13 cellular contexts compared by ENCODE assay signal in the genomic region with DNA sequence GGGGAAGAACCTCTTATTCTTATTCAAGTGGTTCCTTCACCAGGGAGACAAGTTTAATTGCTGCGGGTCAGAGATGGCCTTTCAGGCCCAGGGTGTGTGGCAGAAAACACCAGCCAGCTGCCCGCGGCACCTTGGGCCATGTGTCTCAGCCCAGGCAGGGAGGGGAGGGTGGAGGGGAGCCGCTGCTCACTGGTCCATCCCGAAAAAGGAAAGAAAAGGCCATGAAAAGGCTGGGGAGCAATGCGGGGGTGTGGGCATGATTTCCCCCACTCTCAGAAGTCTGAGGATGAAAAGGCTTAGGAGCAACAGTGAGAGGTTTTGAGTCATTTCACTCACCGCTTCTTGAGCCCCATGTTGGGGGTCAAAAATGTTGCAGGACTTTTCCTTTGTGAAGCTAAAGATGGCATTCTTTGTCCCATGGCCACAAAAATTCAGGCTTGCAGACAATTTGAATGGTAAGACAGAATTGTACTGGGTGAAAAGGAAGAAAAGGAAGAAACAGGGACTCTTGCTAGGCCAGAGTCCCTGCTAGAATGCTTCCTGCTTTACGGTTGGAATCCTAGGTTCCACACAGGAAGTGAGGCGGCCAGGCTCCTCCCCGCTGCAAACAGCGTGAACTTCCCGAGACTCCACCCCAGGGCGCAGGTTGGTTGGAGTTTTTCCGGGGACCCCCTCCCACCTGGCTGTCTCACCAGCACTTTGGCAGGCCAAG. TPM values are rescaled to one million over a fixed set of nuclear protein-coding genes. Genes with fewer than 3 reads are reported as not detected.
DNase-seq lines count a peak whose midpoint lies in the region; ATAC-seq, FAIRE-seq and TF ChIP-seq lines count a peak whose summit lies in the region.
"Had no signal": no experiment of that assay in that cellular context is flagged by ENCODE, and none has a peak within 500 bp of the region (broad histone marks: within the 10 kb centered on the region; RNA-seq: fewer than 3 reads in every experiment).

No MANE protein-coding gene starts in this region.

- CTCF ChIA-PET in H1 (lab: Charles Lee; ENCODE audit: partially characterized antibody) (interaction anchor here (1.3 to 1.9 kb wide), 3 partner anchors 12 to 144 kb away, joined by 5 to 7 read pairs (median 6); no protein-coding TSS in a partner anchor), HEK293T (lab: Yijun Ruan, JAX) (no interaction called here)

- H2BK20ac ChIP-seq in H1 (ENCODE audit: low read length): 0 out of 2 replicates have a peak overlapping the region, but pooled peaks have one; percentile 43

- peak overlapping the region; percentile 89; the same call in 1 of the 2 replicates for H4K8ac ChIP-seq in H1 (ENCODE audit: extremely low read depth, insufficient read depth, low read length)

- TF ChIP-seq CTCF in H1 (IDR thresholded peaks at IDR 0.05; ENCODE audit: control extremely low read depth in 1 of 3, insufficient read depth in 1 of 3, low read depth in 1 of 3, low read length in 3 of 3): no peak
- TF ChIP-seq CTCF in lung (IDR thresholded peaks at IDR 0.05; ENCODE audit: control extremely low read depth, extremely low read depth): no peak

- no peaks in the 10 kb centered on the region for H3K4me1 ChIP-seq in Karpas-422 (ENCODE audit: low read length)
- H3K4me1 ChIP-seq in H1 (replicated peaks in 1 of 4; ENCODE audit: control insufficient read depth in 3 of 4, insufficient read depth in 4 of 4, low read length in 3 of 4): peaks cover 3 to 9% (median 5%) of the 10 kb centered on the region in 4 experiments; a peak in 6 of 7 replicates
- no peaks in the 10 kb centered on the region for H3K4me1 ChIP-seq in lung (ENCODE audit: control insufficient read depth in 2 of 2, insufficient read depth in 2 of 2, low read length in 2 of 2)

- peak; percentile 57 for FAIRE-seq in H1 (lab: Jason Lieb, UNC)

- ATAC-seq in lung (ENCODE audit: insufficient read depth, low FRiP score): peak; percentile 55
- ATAC-seq in GM21390 (IDR thresholded peaks at IDR 0.05; ENCODE audit: unreplicated experiment): no peak
- ATAC-seq: right cardiac atrium had no signal

- 0 out of 2 replicates have a peak overlapping the region, but pooled peaks have one; percentile 13 for H3K9ac ChIP-seq in Karpas-422 (ENCODE audit: low read length)
- H3K9ac ChIP-seq in H1 (replicated peaks in 1 of 4; ENCODE audit: extremely low read depth in 1 of 4, low read depth in 3 of 4, low read length in 3 of 4): peak overlapping the region in 1 of 4 experiments; percentile 74; a peak in 1 of 7 replicates

- H4K5ac ChIP-seq in H1 (ENCODE audit: insufficient read length, low read depth, low read length): peak overlapping the region; percentile 53

- peak overlapping the region; percentile 73; the same call in 1 of the 2 replicates for H2BK5ac ChIP-seq in H1 (ENCODE audit: low read depth, low read length)

- H3K23ac ChIP-seq in H1 (ENCODE audit: insufficient read length): no peak overlapping the region

- peak overlapping the region; percentile 88; the same call in 1 of the 2 replicates for H2BK12ac ChIP-seq in H1 (ENCODE audit: low read depth, low read length)

- peak overlapping the region; percentile 94 for H3K18ac ChIP-seq in H1 (ENCODE audit: extremely low read depth, low read length)

- no peaks in the 10 kb centered on the region for H3K23me2 ChIP-seq in H1 (ENCODE audit: low read depth, low read length)

- H4K20me1 ChIP-seq in Karpas-422 (ENCODE audit: insufficient read depth, low read depth, low read length) (no peaks in the 10 kb centered on the region), H1 (replicated peaks in 1 of 2; ENCODE audit: control insufficient read depth in 1 of 2, insufficient read depth in 2 of 2, low read length in 2 of 2) (no peaks in the 10 kb centered on the region)

- H3K56ac ChIP-seq in H1 (replicated peaks; ENCODE audit: insufficient read length, low read depth, low read length): no peak overlapping the region

- H3K27ac ChIP-seq in Karpas-422 (ENCODE audit: low read length): no peak overlapping the region
- H3K27ac ChIP-seq in H1 (ENCODE audit: low read depth, low read length): peak overlapping the region; percentile 59; the same call in 1 of the 2 replicates
- H3K27ac ChIP-seq in lung (ENCODE audit: low read depth in 1 of 2, low read length in 1 of 2): peak overlapping the region in 1 of 2 donors; percentile 38

- H3K4me2 ChIP-seq in Karpas-422 (ENCODE audit: low read depth, low read length, poor library complexity, severe bottlenecking) (peak overlapping the region; percentile 29), H1 (ENCODE audit: insufficient read depth in 1 of 2, low read depth in 2 of 2, low read length in 2 of 2) (peak overlapping the region; percentile 60 to 80)

- H2BK15ac ChIP-seq in H1 (ENCODE audit: low read length): no peak overlapping the region

- H3K9me3 ChIP-seq in Karpas-422 (ENCODE audit: low read length) (no peaks in the 10 kb centered on the region), H1 (ENCODE audit: insufficient read depth in 2 of 2, low read depth in 1 of 2, low read length in 1 of 2) (peaks cover 6 to 8% of the 10 kb centered on the region in 2 experiments; a peak in 2 of 4 replicates), lung (ENCODE audit: control insufficient read depth in 2 of 2, insufficient read depth in 1 of 2, low read length in 1 of 2) (peaks cover 2 to 6% of the 10 kb centered on the region in 2 donors)

- 0 out of 2 replicates have a peak overlapping the region, but pooled peaks have one; percentile 19 for H3K4me3 ChIP-seq in Karpas-422 (ENCODE audit: low read length)
- H3K4me3 ChIP-seq in H1 (ENCODE audit: extremely low read depth in 1 of 4, insufficient read depth in 2 of 4, low read depth in 3 of 4, low read length in 4 of 4): peak overlapping the region; percentile 33 to 60 (median 44)
- H3K4me3 ChIP-seq in lung: no peak overlapping the region

- TF ChIP-seq EP300 in H1 (IDR thresholded peaks at IDR 0.05; ENCODE audit: borderline replicate concordance in 1 of 2, low read depth in 2 of 2, low read length in 2 of 2): no peak

- H3K27me3 ChIP-seq in Karpas-422 (ENCODE audit: low read length) (no peaks in the 10 kb centered on the region), H1 (replicated peaks in 1 of 4; ENCODE audit: control insufficient read depth in 3 of 4, extremely low read depth in 1 of 4, insufficient read depth in 3 of 4, low read length in 3 of 4) (no peaks in the 10 kb centered on the region), lung (ENCODE audit: control insufficient read depth, insufficient read depth) (no peaks in the 10 kb centered on the region)

- no peak for TF ChIP-seq RAD21 in H1 (IDR thresholded peaks at IDR 0.05 in 1 of 2, conservative IDR thresholded peaks at IDR 0.05 in 1 of 2; ENCODE audit: low read depth in 2 of 2, low read length in 2 of 2)

- peak overlapping the region; percentile 69 for H4K91ac ChIP-seq in H1 (replicated peaks; ENCODE audit: insufficient read length, low read length)

- no peak overlapping the region for H2AFZ ChIP-seq in Karpas-422 (ENCODE audit: low read length)
- no peak overlapping the region for H2AFZ ChIP-seq in H1 (ENCODE audit: low read length)

- no peak overlapping the region for H2AK5ac ChIP-seq in H1 (ENCODE audit: low read depth, low read length)

- POLR2A ChIA-PET in H1 (lab: Charles Lee; ENCODE audit: partially characterized antibody) (interaction anchor here (1.2 to 1.9 kb wide), 2 partner anchors 18 to 73 kb away, joined by 4 read pairs; partner anchors contain the start of genes FAM47E and STBD1), HEK293T (lab: Yijun Ruan, JAX) (no interaction called here)

- 49% methylated on average over 14 of the region's 14 CpGs; no CpG with 5 or more reads in 1 of the 2 experiments for WGBS in H1 (ENCODE audit: extremely low coverage in 1 of 2, insufficient coverage in 1 of 2, insufficient read length in 1 of 2, insufficient replicate concordance in 2 of 2, low coverage in 1 of 2, low lambda C conversion rate in 2 of 2, missing lambda C conversion rate in 1 of 2), 2 experiments
- WGBS in lung, 2 donors: 78 to 89% methylated on average over 14 of the region's 14 CpGs

- DNase-seq in CMK (ENCODE audit: low read depth) (peak; percentile 45), Karpas-422 (no peak), H1 (ENCODE audit: low read depth in 1 of 2, low spot score in 2 of 2) (peak in 1 of 2 experiments; percentile 66), lung (ENCODE audit: low spot score) (peak; percentile 52), HPDE6-E6E7 (ENCODE audit: extremely low spot score) (no peak), HEK293T (ENCODE audit: extremely low spot score) (no peak), MV-4-11 (lab: John Stamatoyannopoulos, UW) (no peak)
- DNase-seq: activated CD4-positive, alpha-beta T cell treated with anti-CD3 and anti-CD28 coated beads, Interleukin-2, amount 10 ng/mL, durations not matched to agents 24 days and 14 days; activated effector memory CD4-positive, alpha-beta T cell treated with anti-CD3 and anti-CD28 coated beads, Interleukin-2, amount 50 U/mL, for 16 hours; AML-193; NCI-H446 had no signal

- H3K36me3 ChIP-seq in Karpas-422 (ENCODE audit: insufficient read depth, low read length) (no peaks in the 10 kb centered on the region), H1 (ENCODE audit: control insufficient read depth in 2 of 4, insufficient read depth in 4 of 4, low read length in 3 of 4) (peaks cover 0 to 18% (median 0%) of the 10 kb centered on the region in 4 experiments; a peak in 3 of 8 replicates), lung (ENCODE audit: control insufficient read depth in 2 of 2, insufficient read depth in 2 of 2, low read length in 2 of 2) (no peaks in the 10 kb centered on the region)

- H2BK120ac ChIP-seq in H1 (replicated peaks; ENCODE audit: low read depth, low read length): peak overlapping the region; percentile 64

- no peaks in the 10 kb centered on the region for H3K79me1 ChIP-seq in H1 (ENCODE audit: low read depth, low read length)

- H3K9me2 ChIP-seq in Karpas-422 (replicated peaks; ENCODE audit: insufficient read depth, low read length): no peaks in the 10 kb centered on the region

- H3K14ac ChIP-seq in H1 (ENCODE audit: insufficient read length): no peak overlapping the region

- H3K79me2 ChIP-seq in Karpas-422 (ENCODE audit: low read length) (no peaks in the 10 kb centered on the region), H1 (ENCODE audit: control insufficient read depth in 1 of 2, insufficient read depth in 2 of 2, low read length in 2 of 2) (peaks cover 0 to 12% of the 10 kb centered on the region in 2 experiments; a peak in 1 of 4 replicates)

- TF ChIP-seq POLR2A in H1 (IDR thresholded peaks at IDR 0.05; ENCODE audit: control extremely low read depth in 1 of 2, low read depth in 2 of 2, low read length in 2 of 2): peak in 1 of 2 experiments; percentile 48; a peak in 1 of 3 replicates

- H3K4ac ChIP-seq in H1 (replicated peaks; ENCODE audit: insufficient read length, low read depth, low read length): no peak overlapping the region

RNA-seq across cellular contexts. Expression of gene FAM47E, which starts 17.4 kb away (rescaled TPM):
- not detected in 2 replicates for total RNA-seq in Karpas-422 (2014; rRNA removed; shearing (Covaris generic); ENCODE audit: low replicate concordance)
- total RNA-seq in H1 (2021; fragmentation: NEBNext Ultra II Directional; extraction: Animal tissue kit (Norgen Biotek cat#: 25700)): 1.3 and 1.7 TPM in 2 replicates
- polyA plus RNA-seq in H1 (2011; rRNA removed) (1.2 and 1.4 TPM in 2 replicates), lung (1 to 10 TPM; 4.4 to 7.6 TPM)
- polyA plus RNA-seq in H1 (2011; cell fraction: cytosol; rRNA removed): 1.7 TPM
- polyA plus RNA-seq in H1 (2011; cell fraction: nucleus; rRNA removed): 1.4 TPM
- polyA plus RNA-seq in H1 (2012, experiment 1 of 2): 0.86 to 1.4 TPM (median 0.93 TPM) in 4 replicates
- not detected for polyA plus RNA-seq in H1 (2012, experiment 2 of 2)
- 1.1 TPM for polyA plus RNA-seq in H1 (2013, experiment 1 of 2)
- 0.85 TPM for polyA plus RNA-seq in H1 (2013, experiment 2 of 2)
- 1.1 and 1.3 TPM in 2 replicates for polyA minus RNA-seq in H1 (2011; rRNA and poly(A)+ RNA removed)
- polyA minus RNA-seq in H1 (2011; cell fraction: cytosol; rRNA and poly(A)+ RNA removed): 1.2 TPM
- 2.1 TPM for polyA minus RNA-seq in H1 (2011; cell fraction: nucleus; rRNA and poly(A)+ RNA removed)
- total RNA-seq in lung: 10 to 100 TPM in 1 of 2 donors, 1 to 10 TPM in 1; 6.3 to 10.7 TPM
- total RNA-seq: activated CD4-positive, alpha-beta T cell treated with anti-CD3 and anti-CD28 coated beads, Interleukin-2, amount 10 ng/mL, durations not matched to agents 24 days and 14 days had no signal

RNA-seq across cellular contexts. Expression of gene SCARB2, which starts 20.5 kb away (rescaled TPM):
- 4.4 and 6.8 TPM in 2 replicates for total RNA-seq in Karpas-422 (2014; rRNA removed; shearing (Covaris generic); ENCODE audit: low replicate concordance)
- 35.7 and 40.2 TPM in 2 replicates for total RNA-seq in H1 (2021; fragmentation: NEBNext Ultra II Directional; extraction: Animal tissue kit (Norgen Biotek cat#: 25700))
- 13.8 and 18.5 TPM in 2 replicates for polyA plus RNA-seq in H1 (2011; rRNA removed)
- 19.7 TPM for polyA plus RNA-seq in H1 (2011; cell fraction: cytosol; rRNA removed)
- polyA plus RNA-seq in H1 (2011; cell fraction: nucleus; rRNA removed): 20.4 TPM
- 30.9 to 44.6 TPM (median 38.5 TPM) in 4 replicates for polyA plus RNA-seq in H1 (2012, experiment 1 of 2)
- polyA plus RNA-seq in H1 (2012, experiment 2 of 2): 3.6 TPM
- 45.4 TPM for polyA plus RNA-seq in H1 (2013, experiment 1 of 2)
- polyA plus RNA-seq in H1 (2013, experiment 2 of 2): 48.9 TPM
- polyA minus RNA-seq in H1 (2011; rRNA and poly(A)+ RNA removed): 74.3 and 94.4 TPM in 2 replicates
- 37.0 TPM for polyA minus RNA-seq in H1 (2011; cell fraction: cytosol; rRNA and poly(A)+ RNA removed)
- polyA minus RNA-seq in H1 (2011; cell fraction: nucleus; rRNA and poly(A)+ RNA removed): 50.5 TPM
- total RNA-seq in lung: 100 to 1,000 TPM; 195 to 360 TPM
- polyA plus RNA-seq in lung: 100 to 1,000 TPM; 104 to 105 TPM

Comparison
In these comparisons a context has a peak if more than half of its experiments do, and no peak if none do; other contexts are left out.
1. DNase-seq: peak in CMK (single experiment) and lung (single experiment); none in Karpas-422 (single experiment), HPDE6-E6E7 (single experiment), HEK293T (single experiment) and MV-4-11 (single experiment).